ENCODE assay signal across 34 cellular contexts in genomic region chr14:44775248-44775647, GRCh38.
"Had no signal": no experiment of that assay in that cellular context is flagged by ENCODE, and none has a peak within 500 bp of the region (broad histone marks: within the 10 kb centered on the region; RNA-seq: fewer than 3 reads in every experiment).

No MANE protein-coding gene starts in this region.

- H3K9me3 ChIP-seq: MG63 had no signal

- H3K4me2 ChIP-seq: KMS-11 had no signal

- H3K36me3 ChIP-seq: MG63 had no signal

- DNase-seq: Karpas-422, Kasumi-1, KG1, MG63, MM.1S, MV-4-11, NCI-H1048, NCI-H1092, NCI-H1092 treated with DMSO at 0.1 percent for 48 hours, NCI-H1105, NCI-H1105 treated with DMSO at 0.1 percent for 48 hours, NCI-H1417, NCI-H1417 treated with DMSO at 0.1 percent for 48 hours, NCI-H1436, NCI-H1436 treated with DMSO at 0.1 percent for 48 hours, NCI-H146, NCI-H1694, NCI-H1694 treated with DMSO at 0.1 percent for 48 hours, NCI-H187, NCI-H187 treated with DMSO at 0.1 percent for 48 hours, NCI-H1930, NCI-H2029, NCI-H2029 treated with DMSO at 0.1 percent for 48 hours, NCI-H2081, NCI-H2081 treated with DMSO at 0.1 percent for 48 hours, NCI-H2107, NCI-H2171, NCI-H2171 treated with DMSO at 0.1 percent for 48 hours, NCI-H2227 treated with DMSO at 0.1 percent for 48 hours, NCI-H226, NCI-H345, NCI-H446, NCI-H446 treated with DMSO at 0.1 percent for 48 hours had no signal

- H3K9ac ChIP-seq: KMS-11 had no signal

- H3K4me3 ChIP-seq: MG63 had no signal

- H3K27me3 ChIP-seq: MG63 had no signal

- H3K27ac ChIP-seq: KMS-11 had no signal
